Comparison of ENCODE assay signal across 1 cellular context in genomic region chr5:94021246-94021645, GRCh38.
A peak's percentile ranks its signal among the peaks of the same experiment; 100 is the strongest.
TF ChIP-seq lines count a peak whose summit lies in the region.

No MANE protein-coding gene starts in this region.

TF ChIP-seq in SK-N-SH, 30 proteins besides CTCF, POLR2A, EP300 and RAD21 (continued from another document):
- 0 out of 2 replicates have a peak, but pooled peaks have one; percentile 14 for TF ChIP-seq REST (IDR thresholded peaks at IDR 0.05; ENCODE audit: low read depth, low read length)
- no peak for TF ChIP-seq GABPA (IDR thresholded peaks at IDR 0.05; ENCODE audit: low read depth)
- peak; percentile 89 for TF ChIP-seq TCF12 (IDR thresholded peaks at IDR 0.05)
- TF ChIP-seq MEF2A (IDR thresholded peaks at IDR 0.05; ENCODE audit: borderline replicate concordance, low read depth) = no peak
- TF ChIP-seq GATA2 (CRISPR knock-in tag; IDR thresholded peaks at IDR 0.05) = no peak
- TF ChIP-seq ZBTB33 (IDR thresholded peaks at IDR 0.05; ENCODE audit: borderline replicate concordance, low read depth) = no peak
- TF ChIP-seq SIN3A (IDR thresholded peaks at IDR 0.05; ENCODE audit: borderline replicate concordance, low read depth, low read length) = no peak; the same call in 1 of the 2 replicates
- TF ChIP-seq PBX3 (IDR thresholded peaks at IDR 0.05) = peak; percentile 94
- no peak for TF ChIP-seq SMC3 (IDR thresholded peaks at IDR 0.05; ENCODE audit: low read depth, low read length)
- peak; percentile 55; the same call in 1 of the 2 replicates for TF ChIP-seq RXRA (IDR thresholded peaks at IDR 0.05; ENCODE audit: borderline replicate concordance, low read depth)
- no peak for TF ChIP-seq FOXM1 (IDR thresholded peaks at IDR 0.05; ENCODE audit: low read depth)
- TF ChIP-seq CHD2 (IDR thresholded peaks at IDR 0.05; ENCODE audit: low read length, partially characterized antibody) = no peak
- TF ChIP-seq MAX (IDR thresholded peaks at IDR 0.05; ENCODE audit: low read depth) = peak; percentile 27; the same call in 1 of the 2 replicates
- peak; percentile 48; the same call in 1 of the 2 replicates for TF ChIP-seq TEAD4 (IDR thresholded peaks at IDR 0.05; ENCODE audit: borderline replicate concordance, insufficient read depth)
- TF ChIP-seq USF1 (IDR thresholded peaks at IDR 0.05; ENCODE audit: borderline replicate concordance, low read depth) = no peak
- TF ChIP-seq FOXJ3 (CRISPR knock-in tag; IDR thresholded peaks at IDR 0.05) = no peak
